In genomic region chr2:166106431-166107015, GRCh38 we compare ENCODE assay signal across 10 cellular contexts. TPM values are rescaled to one million over a fixed set of nuclear protein-coding genes. Genes with fewer than 3 reads are reported as not detected.
DNase-seq lines count a peak whose midpoint lies in the region; ATAC-seq and TF ChIP-seq lines count a peak whose summit lies in the region.
"Had no signal": no experiment of that assay in that cellular context is flagged by ENCODE, and none has a peak within 500 bp of the region (broad histone marks: within the 10 kb centered on the region; RNA-seq: fewer than 3 reads in every experiment).

No MANE protein-coding gene starts in this region.

- no peak overlapping the region for H3K4me2 ChIP-seq in GM23248 (ENCODE audit: unreplicated experiment)

- H3K36me3 ChIP-seq in GM23248 (ENCODE audit: low read depth) (no peaks in the 10 kb centered on the region), uterus (no peaks in the 10 kb centered on the region)

- H3K27me3 ChIP-seq in AG04450 (ENCODE audit: control insufficient read depth, insufficient read depth, low read length) = no peaks in the 10 kb centered on the region
- H3K27me3 ChIP-seq in GM23248 (replicated peaks; ENCODE audit: insufficient read depth) = no peaks in the 10 kb centered on the region
- no peaks in the 10 kb centered on the region for H3K27me3 ChIP-seq in uterus

- WGBS in GM23248 (ENCODE audit: low coverage in 1 of 2, low lambda C conversion rate in 2 of 2, missing lambda C conversion rate in 2 of 2), 2 experiments = 50 to 56% methylated on average over 7 of the region's 7 CpGs

- H3K9ac ChIP-seq in GM23248 = no peak overlapping the region

- no peaks in the 10 kb centered on the region for H3F3A ChIP-seq in GM23248 (ENCODE audit: insufficient read depth)

- peak; percentile 55 for TF ChIP-seq CTCF in AG04450 (IDR thresholded peaks at IDR 0.05; ENCODE audit: low read depth, low read length)
- no peak for TF ChIP-seq CTCF in uterus (IDR thresholded peaks at IDR 0.05)

- no peak for ATAC-seq in GM19467 (IDR thresholded peaks at IDR 0.05; ENCODE audit: unreplicated experiment)

- intact Hi-C loops in uterus (cut with DNase I; ENCODE audit: low total_unique reads) = no loop called here

- H4K20me1 ChIP-seq in GM23248 (ENCODE audit: insufficient read depth) = no peaks in the 10 kb centered on the region

- H3K79me2 ChIP-seq in GM23248 (ENCODE audit: insufficient read depth) = no peaks in the 10 kb centered on the region

- H3K27ac ChIP-seq in AG04450 (ENCODE audit: low read depth, low read length) = no peak overlapping the region
- no peak overlapping the region for H3K27ac ChIP-seq in GM23248
- H3K27ac ChIP-seq in uterus = no peak overlapping the region

- CTCF ChIA-PET in AG04450 (lab: Charles Lee) = interaction anchor here (0.6 to 2.2 kb wide), 14 partner anchors 8 to 1304 kb away, joined by 3 to 38 read pairs (median 4); partner anchors contain the start of gene SCN1A

- H3K4me1 ChIP-seq in GM23248 (ENCODE audit: insufficient read depth) (no peaks in the 10 kb centered on the region), uterus (no peaks in the 10 kb centered on the region)

- H3K9me3 ChIP-seq in AG04450 (ENCODE audit: control insufficient read depth, insufficient read depth, low read length) = no peaks in the 10 kb centered on the region; the same call in 1 of the 2 replicates
- H3K9me3 ChIP-seq in GM23248 (ENCODE audit: low read depth) = no peaks in the 10 kb centered on the region
- no peaks in the 10 kb centered on the region for H3K9me3 ChIP-seq in uterus

- TF ChIP-seq POLR2A in uterus (IDR thresholded peaks at IDR 0.05) = no peak

- H2AFZ ChIP-seq in GM23248 = peak overlapping the region; percentile 22; the same call in 1 of the 2 replicates

- H3K9me2 ChIP-seq in GM23248 (ENCODE audit: insufficient read depth) = no peaks in the 10 kb centered on the region

- DNase-seq in AG04450 (ENCODE audit: low read depth, low spot score) = no peak
- DNase-seq in GM23248 = no peak
- peak; percentile 84 to 94 for DNase-seq in NCI-H524 (lab: John Stamatoyannopoulos, UW)
- DNase-seq in fibroblast of peridontal ligament (ENCODE audit: extremely low read depth) = peak; percentile 41
- DNase-seq in GOT3 (lab: John Stamatoyannopoulos, UW) = no peak
- DNase-seq in uterus = no peak
- DNase-seq in NCI-H2107 treated with DMSO at 0.1 percent for 48 hours (lab: John Stamatoyannopoulos, UW; ENCODE audit: unreplicated experiment) = no peak
- DNase-seq: DMS153 had no signal

- POLR2A ChIA-PET in AG04450 (lab: Yijun Ruan, JAX) = no interaction called here

- H3K4me3 ChIP-seq in AG04450 (ENCODE audit: low read depth, low read length) (no peak overlapping the region), GM23248 (no peak overlapping the region), uterus (no peak overlapping the region)

- in situ Hi-C loops in GM23248 (cut with MboI) = no loop called here

RNA-seq across cellular contexts. Expression of gene SCN1A, which starts 21.3 kb away (rescaled TPM):
- polyA plus RNA-seq in AG04450 (2011; rRNA removed) (not detected in 2 replicates), GM23248 (2016; fragmentation: Nextera tagmentation; extraction: Ambion mirVana) (0.08 TPM in 1 of 2 replicates, not detected in the other)
- polyA minus RNA-seq in AG04450 (2011; rRNA and poly(A)+ RNA removed) = 0.09 TPM in 1 of 2 replicates, not detected in the other
- total RNA-seq in GM23248 (2014; rRNA removed; shearing (Covaris generic)) = 0.13 TPM in 1 of 2 replicates, not detected in the other
- total RNA-seq in uterus = under 1 TPM in 1 of 4 donors, not detected in 3; 0.41 TPM
- total RNA-seq: activated CD8-positive, alpha-beta memory T cell treated with anti-CD3 and anti-CD28 coated beads for 36 hours had no signal

Comparison
In these comparisons a context has a peak if more than half of its experiments do, and no peak if none do; other contexts are left out.
1. DNase-seq: peak in NCI-H524 (2 of 2) and fibroblast of peridontal ligament (single experiment); none in AG04450 (single experiment), GM23248 (single experiment), GOT3 (single experiment), uterus (0 of 2) and NCI-H2107 treated with DMSO at 0.1 percent for 48 hours (single experiment).